In genomic region chr3:11944052-11944673, GRCh38 we compare ENCODE assay signal across 8 cellular contexts.
DNase-seq lines count a peak whose midpoint lies in the region; ATAC-seq and TF ChIP-seq lines count a peak whose summit lies in the region.

No MANE protein-coding gene starts in this region.

- peak; percentile 3 for DNase-seq in stimulated activated CD4-positive, alpha-beta T cell treated with anti-CD3 and anti-CD28 coated beads, Interleukin-15, amount 100 ng/mL, for 24 hours
- DNase-seq in stimulated activated CD4-positive, alpha-beta T cell treated with anti-CD3 and anti-CD28 coated beads, Interleukin-2, amount 100 ng/mL, for 24 hours, result no peak
- DNase-seq in NT2/D1 (ENCODE audit: low read depth, low spot score) (peak; percentile 62), fibroblast of gingiva (ENCODE audit: low read depth) (peak; percentile 2), progenitor cell of endocrine pancreas (ENCODE audit: low spot score, unreplicated experiment) (no peak), COLO829 (ENCODE audit: low spot score) (no peak)
- no peak for DNase-seq in effector memory CD8-positive, alpha-beta T cell

- no peaks in the 10 kb centered on the region for H3K36me3 ChIP-seq in NT2/D1 (ENCODE audit: insufficient read depth, insufficient read length, low read length)

- H3K4me1 ChIP-seq in NT2/D1 (ENCODE audit: insufficient read depth, insufficient read length), result no peaks in the 10 kb centered on the region

- no peak overlapping the region for H3K4me3 Mint-ChIP-seq in progenitor cell of endocrine pancreas (ENCODE audit: low read depth)
- H3K4me3 Mint-ChIP-seq in activated T-helper 17 cell treated with anti-CD3 and anti-CD28 coated beads, Interleukin-2, amount 50 U/mL, for 72 hours, result no peak overlapping the region
- no peak overlapping the region for H3K4me3 Mint-ChIP-seq in effector memory CD8-positive, alpha-beta T cell

- no peaks in the 10 kb centered on the region for H3K9me3 Mint-ChIP-seq in progenitor cell of endocrine pancreas (ENCODE audit: low read depth)
- H3K9me3 Mint-ChIP-seq in activated T-helper 17 cell treated with anti-CD3 and anti-CD28 coated beads, Interleukin-2, amount 50 U/mL, for 72 hours, result no peaks in the 10 kb centered on the region
- H3K9me3 Mint-ChIP-seq in effector memory CD8-positive, alpha-beta T cell, result no peaks in the 10 kb centered on the region

- H3K9ac ChIP-seq in NT2/D1 (ENCODE audit: insufficient read length, low read depth), result no peak overlapping the region

- no peaks in the 10 kb centered on the region for H3K4me1 Mint-ChIP-seq in progenitor cell of endocrine pancreas (ENCODE audit: low read depth)
- peaks cover 8% of the 10 kb centered on the region for H3K4me1 Mint-ChIP-seq in activated T-helper 17 cell treated with anti-CD3 and anti-CD28 coated beads, Interleukin-2, amount 50 U/mL, for 72 hours
- H3K4me1 Mint-ChIP-seq in effector memory CD8-positive, alpha-beta T cell (ENCODE audit: low read depth in 2 of 2), result no peaks in the 10 kb centered on the region

- ATAC-seq in activated T-helper 17 cell treated with anti-CD3 and anti-CD28 coated beads, Interleukin-2, amount 50 U/mL, for 72 hours (replicated peaks), result no peak
- ATAC-seq in effector memory CD8-positive, alpha-beta T cell (replicated peaks), result no peak

- H3K36me3 Mint-ChIP-seq in progenitor cell of endocrine pancreas (ENCODE audit: insufficient read depth), result no peaks in the 10 kb centered on the region
- H3K36me3 Mint-ChIP-seq in activated T-helper 17 cell treated with anti-CD3 and anti-CD28 coated beads, Interleukin-2, amount 50 U/mL, for 72 hours (ENCODE audit: low read depth), result no peaks in the 10 kb centered on the region
- H3K36me3 Mint-ChIP-seq in effector memory CD8-positive, alpha-beta T cell (ENCODE audit: insufficient read depth), result no peaks in the 10 kb centered on the region

- H3K27me3 Mint-ChIP-seq in progenitor cell of endocrine pancreas, result peaks cover 7% of the 10 kb centered on the region
- H3K27me3 Mint-ChIP-seq in activated T-helper 17 cell treated with anti-CD3 and anti-CD28 coated beads, Interleukin-2, amount 50 U/mL, for 72 hours, result peaks cover 13% of the 10 kb centered on the region
- H3K27me3 Mint-ChIP-seq in effector memory CD8-positive, alpha-beta T cell, result peaks cover 10 to 34% of the 10 kb centered on the region in 2 donors

- H3K27ac Mint-ChIP-seq in progenitor cell of endocrine pancreas, result no peak overlapping the region
- H3K27ac Mint-ChIP-seq in activated T-helper 17 cell treated with anti-CD3 and anti-CD28 coated beads, Interleukin-2, amount 50 U/mL, for 72 hours, result no peak overlapping the region
- no peak overlapping the region for H3K27ac Mint-ChIP-seq in effector memory CD8-positive, alpha-beta T cell

- no peak overlapping the region for H3K4me3 ChIP-seq in NT2/D1 (ENCODE audit: insufficient read length, low read depth)

- H3K9me3 ChIP-seq in NT2/D1 (ENCODE audit: insufficient read depth, low read length), result no peaks in the 10 kb centered on the region

- TF ChIP-seq CTCF in progenitor cell of endocrine pancreas (IDR thresholded peaks at IDR 0.05; ENCODE audit: unreplicated experiment), result peak; percentile 70

- H3K27me3 ChIP-seq in NT2/D1 (ENCODE audit: insufficient read depth, insufficient read length), result no peaks in the 10 kb centered on the region

Comparison
In these comparisons a context has a peak if more than half of its experiments do, and no peak if none do; other contexts are left out.
1. DNase-seq: peak in stimulated activated CD4-positive, alpha-beta T cell treated with anti-CD3 and anti-CD28 coated beads, Interleukin-15, amount 100 ng/mL, for 24 hours (single experiment), NT2/D1 (single experiment) and fibroblast of gingiva (single experiment); none in stimulated activated CD4-positive, alpha-beta T cell treated with anti-CD3 and anti-CD28 coated beads, Interleukin-2, amount 100 ng/mL, for 24 hours (0 of 2), progenitor cell of endocrine pancreas (single experiment), COLO829 (single experiment) and effector memory CD8-positive, alpha-beta T cell (0 of 3).